ENCODE assay signal across 22 cellular contexts in genomic region chr6:38594008-38594665, GRCh38. TPM values are rescaled to one million over a fixed set of nuclear protein-coding genes. Genes with fewer than 3 reads are reported as not detected.
DNase-seq lines count a peak whose midpoint lies in the region; ATAC-seq, FAIRE-seq and TF ChIP-seq lines count a peak whose summit lies in the region.
"Had no signal": no experiment of that assay in that cellular context is flagged by ENCODE, and none has a peak within 500 bp of the region (broad histone marks: within the 10 kb centered on the region; RNA-seq: fewer than 3 reads in every experiment).

No MANE protein-coding gene starts in this region.

- H3K4me3 Mint-ChIP-seq in activated T-cell treated with anti-CD3 and anti-CD28 coated beads, Interleukin-2, amount 50 U/mL, for 72 hours = peak overlapping the region in 1 of 2 donors; percentile 66
- H3K4me3 Mint-ChIP-seq: B cell; CD4-positive, alpha-beta T cell; CD8-positive, alpha-beta T cell had no signal

- dilution Hi-C loops in IMR-90 (cut with HindIII; ENCODE audit: low sequenced_read_pairs, unreplicated experiment) = no loop called here

- H2AK5ac ChIP-seq in IMR-90 (ENCODE audit: low read depth, low read length) = no peak overlapping the region

- H2BK5ac ChIP-seq in IMR-90 (ENCODE audit: low read depth, low read length, poor library complexity, severe bottlenecking) = no peak overlapping the region

- H3K9me1 ChIP-seq in IMR-90 (ENCODE audit: insufficient read depth, low read length) (no peaks in the 10 kb centered on the region), K562 (ENCODE audit: control insufficient read depth, insufficient read depth, low read length) (no peaks in the 10 kb centered on the region)

- H3K36me3 Mint-ChIP-seq in activated T-cell treated with anti-CD3 and anti-CD28 coated beads, Interleukin-2, amount 50 U/mL, for 72 hours (ENCODE audit: insufficient read depth in 2 of 2) = peaks cover 0 to 7% of the 10 kb centered on the region in 2 donors

- H2AFZ ChIP-seq in IMR-90 (replicated peaks; ENCODE audit: low read length, poor library complexity) (no peak overlapping the region), K562 (ENCODE audit: low read depth, low read length) (no peak overlapping the region)

- H4K5ac ChIP-seq in IMR-90 (ENCODE audit: low read depth, low read length) = no peak overlapping the region

- no peak overlapping the region for H2BK20ac ChIP-seq in IMR-90 (ENCODE audit: low read depth, low read length)

- no peaks in the 10 kb centered on the region for H3K9me3 Mint-ChIP-seq in activated T-cell treated with anti-CD3 and anti-CD28 coated beads, Interleukin-2, amount 50 U/mL, for 72 hours
- H3K9me3 Mint-ChIP-seq: CD4-positive, alpha-beta T cell; CD8-positive, alpha-beta T cell had no signal

- no peak overlapping the region for H2AK9ac ChIP-seq in IMR-90 (replicated peaks; ENCODE audit: low read depth, low read length, poor library complexity)

- H3K79me1 ChIP-seq in IMR-90 (ENCODE audit: low read depth in 1 of 2, low read length in 2 of 2) = 0 out of 4 replicates have a peak, but pooled peaks cover 0 to 2% of the 10 kb centered on the region in 2 experiments

- H3K4me2 ChIP-seq in A549 (no peak overlapping the region), IMR-90 (ENCODE audit: low read depth, low read length) (no peak overlapping the region), K562 (ENCODE audit: insufficient read depth, low read length) (no peak overlapping the region)
- H3K4me2 ChIP-seq: BLaER1 treated with 17β-estradiol and CSF1 and Interleukin-3, amounts not matched to agents 10 nM and 100 nM had no signal

- peak overlapping the region; percentile 96 for H3K27ac Mint-ChIP-seq in activated T-cell treated with anti-CD3 and anti-CD28 coated beads, Interleukin-2, amount 50 U/mL, for 72 hours
- H3K27ac Mint-ChIP-seq: B cell; CD4-positive, alpha-beta T cell; CD8-positive, alpha-beta T cell had no signal

- in situ Hi-C loops in IMR-90 (cut with MboI; ENCODE audit: low sequenced_read_pairs) (no loop called here), K562 (cut with MboI) (no loop called here)

- H4K91ac ChIP-seq in IMR-90 (ENCODE audit: insufficient read depth, low read depth, low read length) = no peak overlapping the region

- ATAC-seq in activated T-cell treated with anti-CD3 and anti-CD28 coated beads, Interleukin-2, amount 50 U/mL, for 72 hours (replicated peaks in 1 of 2) = no peak
- ATAC-seq in A549 = no peak
- ATAC-seq in IMR-90 (ENCODE audit: low read depth) = no peak
- no peak for ATAC-seq in K562
- no peak for ATAC-seq in GM18867 (IDR thresholded peaks at IDR 0.05; ENCODE audit: unreplicated experiment)
- no peak for ATAC-seq in left lung
- ATAC-seq: CD8-positive, alpha-beta T cell had no signal

- no peak overlapping the region for H3K27ac ChIP-seq in A549
- H3K27ac ChIP-seq in IMR-90 (ENCODE audit: insufficient read depth, low read length) = no peak overlapping the region
- no peak overlapping the region for H3K27ac ChIP-seq in K562 (ENCODE audit: extremely low read depth, low read depth, low read length)
- no peak overlapping the region for H3K27ac ChIP-seq in left lung
- H3K27ac ChIP-seq: BLaER1 treated with 17β-estradiol and CSF1 and Interleukin-3, amounts not matched to agents 10 nM and 100 nM; C4-2B had no signal

- POLR2A ChIA-PET in A549 (lab: Yijun Ruan, JAX) = no interaction called here
- POLR2A ChIA-PET in IMR-90 (lab: Charles Lee; ENCODE audit: unreplicated experiment) = no interaction called here
- POLR2A ChIA-PET in K562 (lab: Yijun Ruan, JAX) = no interaction called here

- H3K79me2 ChIP-seq in K562 (ENCODE audit: control insufficient read depth, insufficient read depth, low read length) = no peaks in the 10 kb centered on the region

- no peak overlapping the region for H3K18ac ChIP-seq in IMR-90 (ENCODE audit: low read depth, low read length)

- no peaks in the 10 kb centered on the region for H3K9me3 ChIP-seq in A549
- no peaks in the 10 kb centered on the region for H3K9me3 ChIP-seq in IMR-90 (ENCODE audit: control insufficient read depth, insufficient read depth, low read length)
- no peaks in the 10 kb centered on the region for H3K9me3 ChIP-seq in K562 (replicated peaks; ENCODE audit: control insufficient read depth, insufficient read depth, low read depth, low read length)
- H3K9me3 ChIP-seq in left lung = no peaks in the 10 kb centered on the region
- H3K9me3 ChIP-seq: BLaER1 treated with 17β-estradiol and CSF1 and Interleukin-3, amounts not matched to agents 10 nM and 100 nM; Caco-2 had no signal

- no peak overlapping the region for H3K4me3 ChIP-seq in A549
- no peak overlapping the region for H3K4me3 ChIP-seq in IMR-90 (ENCODE audit: insufficient read depth, low read depth, low read length)
- no peak overlapping the region for H3K4me3 ChIP-seq in K562
- no peak overlapping the region for H3K4me3 ChIP-seq in left lung
- H3K4me3 ChIP-seq: BLaER1 treated with 17β-estradiol and CSF1 and Interleukin-3, amounts not matched to agents 10 nM and 100 nM had no signal

- intact Hi-C loops in IMR-90 (cut with micrococcal nuclease) (no loop called here), K562 (cut with micrococcal nuclease) (no loop called here), left lung (cut with DNase I) (no loop called here)

- CTCF ChIA-PET in A549 (lab: Yijun Ruan, JAX) (interaction anchor here (1.6 kb wide), 1 partner anchor 12 kb away, joined by 3 read pairs; no protein-coding TSS in a partner anchor), IMR-90 (lab: Yijun Ruan, JAX) (no interaction called here), K562 (lab: Yijun Ruan, JAX; ENCODE audit: low intra/inter-chr PET ratio) (no interaction called here)

- no peak overlapping the region for H3K56ac ChIP-seq in IMR-90 (ENCODE audit: extremely low read depth, insufficient read depth, low read length)

- no peak for FAIRE-seq in A549 (lab: Jason Lieb, UNC)
- no peak for FAIRE-seq in K562 (lab: Jason Lieb, UNC)
- FAIRE-seq: A204.1, G401.6, GM12891 had no signal

- H3K27me3 Mint-ChIP-seq in activated T-cell treated with anti-CD3 and anti-CD28 coated beads, Interleukin-2, amount 50 U/mL, for 72 hours (ENCODE audit: low read depth) = no peaks in the 10 kb centered on the region
- H3K27me3 Mint-ChIP-seq: B cell; CD4-positive, alpha-beta T cell had no signal

- H3K4ac ChIP-seq in IMR-90 (ENCODE audit: low read depth, low read length) = no peak overlapping the region

- H4K20me1 ChIP-seq in IMR-90 (ENCODE audit: insufficient read depth, low read length) (no peaks in the 10 kb centered on the region), K562 (replicated peaks; ENCODE audit: control insufficient read depth, insufficient read depth, low read length) (no peaks in the 10 kb centered on the region)
- H4K20me1 ChIP-seq: BLaER1 treated with 17β-estradiol and CSF1 and Interleukin-3, amounts not matched to agents 10 nM and 100 nM had no signal

- peaks cover 30% of the 10 kb centered on the region for H3K4me1 Mint-ChIP-seq in activated T-cell treated with anti-CD3 and anti-CD28 coated beads, Interleukin-2, amount 50 U/mL, for 72 hours (ENCODE audit: low read depth)
- H3K4me1 Mint-ChIP-seq: B cell had no signal

- H4K8ac ChIP-seq in IMR-90 (ENCODE audit: low read depth in 2 of 2, low read length in 2 of 2) = no peak overlapping the region

- H2BK120ac ChIP-seq in IMR-90 (ENCODE audit: low read depth, low read length) = no peak overlapping the region

- TF ChIP-seq CTCF in A549 (IDR thresholded peaks at IDR 0.05) (no peak), IMR-90 (conservative IDR thresholded peaks at IDR 0.05; ENCODE audit: low read depth, low read length) (no peak), K562 (IDR thresholded peaks at IDR 0.05 in 2 of 3, conservative IDR thresholded peaks at IDR 0.05 in 1 of 3; ENCODE audit: insufficient read depth in 2 of 3, low read depth in 1 of 3, low read length in 3 of 3) (no peak), left lung (IDR thresholded peaks at IDR 0.05) (no peak)

- H3K23ac ChIP-seq in IMR-90 (ENCODE audit: low read depth, low read length) = no peak overlapping the region

- H3K36me3 ChIP-seq in IMR-90 (ENCODE audit: control insufficient read depth, insufficient read depth, low read length) = peaks cover 6% of the 10 kb centered on the region
- H3K36me3 ChIP-seq in K562 (ENCODE audit: control insufficient read depth, insufficient read depth, low read length) = no peaks in the 10 kb centered on the region
- peaks cover 0 to 21% of the 10 kb centered on the region in 2 donors for H3K36me3 ChIP-seq in left lung

- TF ChIP-seq EP300 in A549 (IDR thresholded peaks at IDR 0.05) (no peak), K562 (IDR thresholded peaks at IDR 0.05; ENCODE audit: low read length) (no peak)

- H3K4me1 ChIP-seq in A549 = peaks cover 6% of the 10 kb centered on the region; the same call in 2 of the 3 replicates
- peaks cover 2% of the 10 kb centered on the region; the same call in 1 of the 2 replicates for H3K4me1 ChIP-seq in IMR-90 (ENCODE audit: control insufficient read depth, insufficient read depth, low read length)
- no peaks in the 10 kb centered on the region for H3K4me1 ChIP-seq in K562 (replicated peaks in 1 of 2; ENCODE audit: control insufficient read depth in 2 of 2, insufficient read depth in 2 of 2, low read length in 2 of 2)
- no peaks in the 10 kb centered on the region for H3K4me1 ChIP-seq in left lung
- H3K4me1 ChIP-seq: BLaER1 treated with 17β-estradiol and CSF1 and Interleukin-3, amounts not matched to agents 10 nM and 100 nM had no signal

- H3K27me3 ChIP-seq in IMR-90 (ENCODE audit: control insufficient read depth, insufficient read depth, low read length) (no peaks in the 10 kb centered on the region), K562 (ENCODE audit: control insufficient read depth in 2 of 2, insufficient read depth in 2 of 2, low read length in 2 of 2) (peaks cover 10 to 15% of the 10 kb centered on the region in 2 experiments), left lung (no peaks in the 10 kb centered on the region)
- H3K27me3 ChIP-seq: BLaER1 treated with 17β-estradiol and CSF1 and Interleukin-3, amounts not matched to agents 10 nM and 100 nM had no signal

- DNase-seq in activated T-cell treated with anti-CD3 and anti-CD28 coated beads, Interleukin-2, amount 50 U/mL, for 72 hours = no peak
- DNase-seq in activated T-cell treated with anti-CD3 and anti-CD28 coated beads, Interleukin-2, amount 50 U/mL, for 48 hours = no peak
- DNase-seq in A549 (ENCODE audit: low read depth in 1 of 2, low spot score in 1 of 2) = no peak
- DNase-seq in IMR-90 = no peak
- DNase-seq in K562 (ENCODE audit: extremely low read depth in 1 of 4, low spot score in 3 of 4) = no peak
- DNase-seq in SHP77 (lab: John Stamatoyannopoulos, UW) = no peak
- DNase-seq in left lung = no peak
- DNase-seq: 8988T; AML-193; Caco-2; Calu3; CD4-positive, alpha-beta T cell; CD8-positive, alpha-beta T cell; DMS79 treated with DMSO at 0.1 percent for 48 hours; GF-D8 had no signal

- WGBS in A549 (ENCODE audit: missing lambda C conversion rate) = 80% methylated on average over 3 of the region's 3 CpGs
- no CpG with 5 or more reads among the region's 3 CpGs for WGBS in IMR-90 (ENCODE audit: extremely low coverage in 2 of 2, insufficient read length in 1 of 2), 2 experiments
- WGBS in K562 (ENCODE audit: insufficient coverage, low coverage, missing lambda C conversion rate) = 9% methylated on average over 3 of the region's 3 CpGs

- TF ChIP-seq RAD21 in A549 (conservative IDR thresholded peaks at IDR 0.05 in 1 of 2, IDR thresholded peaks at IDR 0.05 in 1 of 2) (no peak), IMR-90 (IDR thresholded peaks at IDR 0.05; ENCODE audit: low read length) (no peak), K562 (CRISPR knock-in tag; conservative IDR thresholded peaks at IDR 0.05 in 1 of 2, IDR thresholded peaks at IDR 0.05 in 1 of 2) (no peak)

- BruUV-seq in IMR-90 (replicated peaks; lab: Mats Ljungman, UMichigan) (no TSS peak), K562 (replicated peaks; lab: Mats Ljungman, UMichigan) (no TSS peak)

- TF ChIP-seq POLR2A in A549 (IDR thresholded peaks at IDR 0.05; ENCODE audit: low read length) (no peak), IMR-90 (IDR thresholded peaks at IDR 0.05; ENCODE audit: low read depth, low read length) (no peak), K562 (conservative IDR thresholded peaks at IDR 0.05) (no peak)

- H3K9ac ChIP-seq in IMR-90 (ENCODE audit: low read depth, low read length) (no peak overlapping the region), K562 (ENCODE audit: insufficient read depth in 1 of 2, low read depth in 2 of 2, low read length in 2 of 2) (no peak overlapping the region)
- H3K9ac ChIP-seq: BLaER1 treated with 17β-estradiol and CSF1 and Interleukin-3, amounts not matched to agents 10 nM and 100 nM had no signal

- no peak overlapping the region for H3K14ac ChIP-seq in IMR-90 (replicated peaks; ENCODE audit: low read depth, low read length)

- no peak overlapping the region for H2BK15ac ChIP-seq in IMR-90 (ENCODE audit: low read depth, low read length)

RNA-seq across cellular contexts. Expression of gene BTBD9, which starts 45.6 kb away (rescaled TPM):
- total RNA-seq in activated T-cell treated with anti-CD3 and anti-CD28 coated beads, Interleukin-2, amount 50 U/mL, for 72 hours = 10 to 100 TPM; 19.8 to 24.9 TPM
- polyA plus RNA-seq in A549 (2011; rRNA removed) = 4.6 and 6.6 TPM in 2 replicates
- 0.74 and 1.2 TPM in 2 replicates for polyA plus RNA-seq in A549 (2012; cell fraction: cytosol; rRNA removed)
- 1.5 and 1.6 TPM in 2 replicates for polyA plus RNA-seq in A549 (2012; cell fraction: nucleus; rRNA removed)
- polyA plus RNA-seq in A549 (2017; fragmentation: RNase III; extraction: RNeasy Plus Mini Kit Qiagen cat#74134 plus additional on column Dnase treatment) = 2.1 to 2.3 TPM (median 2.2 TPM) in 3 replicates
- 11.5 and 12.1 TPM in 2 replicates for polyA minus RNA-seq in A549 (2011; rRNA and poly(A)+ RNA removed)
- total RNA-seq in IMR-90 (2012; rRNA removed) = 13.9 and 22.0 TPM in 2 replicates
- 4.0 and 4.1 TPM in 2 replicates for polyA plus RNA-seq in IMR-90 (2012; rRNA removed)
- 2.3 and 2.7 TPM in 2 replicates for polyA plus RNA-seq in IMR-90 (2012; cell fraction: cytosol; rRNA removed)
- 2.9 and 5.0 TPM in 2 replicates for polyA plus RNA-seq in IMR-90 (2012; cell fraction: nucleus; rRNA removed; ENCODE audit: low replicate concordance)
- total RNA-seq in K562 (2011; cell fraction: chromatin; rRNA removed; ENCODE audit: low replicate concordance) = 11.1 and 16.4 TPM in 2 replicates
- 1.8 and 4.7 TPM in 2 replicates for total RNA-seq in K562 (2011; cell fraction: nucleolus; rRNA removed)
- total RNA-seq in K562 (2011; cell fraction: nucleoplasm; rRNA removed) = 4.4 and 5.3 TPM in 2 replicates
- 0.36 and 0.53 TPM in 2 replicates for total RNA-seq in K562 (2014; rRNA removed)
- 1.0 and 1.1 TPM in 2 replicates for total RNA-seq in K562 (2014; rRNA removed; fragmentation: Illumina TruSeq; extraction: Trizol)
- 0.72 and 1.1 TPM in 2 replicates for total RNA-seq in K562 (2015; rRNA removed; fragmentation: Illumina TruSeq; extraction: Trizol)
- total RNA-seq in K562 (2021) = 0.83 and 1.5 TPM in 2 replicates
- polyA plus RNA-seq in K562 (2011; rRNA removed) = 1.0 and 1.6 TPM in 2 replicates
- polyA plus RNA-seq in K562 (2011; cell fraction: cytosol; rRNA removed) = 0.37 and 0.65 TPM in 2 replicates
- 1.6 and 2.0 TPM in 2 replicates for polyA plus RNA-seq in K562 (2011; cell fraction: nucleus; rRNA removed)
- polyA plus RNA-seq in K562 (2012) = 0.66 and 1.6 TPM in 2 replicates
- 0.48 and 0.56 TPM in 2 replicates for polyA plus RNA-seq in K562 (2014; fragmentation: Illumina TruSeq; extraction: Trizol)
- under 1 TPM; 0.08 to 0.10 TPM for polyA plus RNA-seq in K562 (2014; fragmentation: Nextera tagmentation; extraction: Ambion mirVana)
- 0.58 and 1.4 TPM in 2 replicates for polyA plus RNA-seq in K562 (2014; rRNA removed)
- 6.7 and 7.7 TPM in 2 replicates for polyA minus RNA-seq in K562 (2011; rRNA and poly(A)+ RNA removed)
- 0.67 and 1.1 TPM in 2 replicates for polyA minus RNA-seq in K562 (2011; cell fraction: cytosol; rRNA and poly(A)+ RNA removed)
- 4.3 and 6.8 TPM in 2 replicates for polyA minus RNA-seq in K562 (2011; cell fraction: nucleus; rRNA and poly(A)+ RNA removed)
- 10 to 100 TPM; 42.3 to 44.0 TPM for total RNA-seq in left lung
